In the genomic region with DNA sequence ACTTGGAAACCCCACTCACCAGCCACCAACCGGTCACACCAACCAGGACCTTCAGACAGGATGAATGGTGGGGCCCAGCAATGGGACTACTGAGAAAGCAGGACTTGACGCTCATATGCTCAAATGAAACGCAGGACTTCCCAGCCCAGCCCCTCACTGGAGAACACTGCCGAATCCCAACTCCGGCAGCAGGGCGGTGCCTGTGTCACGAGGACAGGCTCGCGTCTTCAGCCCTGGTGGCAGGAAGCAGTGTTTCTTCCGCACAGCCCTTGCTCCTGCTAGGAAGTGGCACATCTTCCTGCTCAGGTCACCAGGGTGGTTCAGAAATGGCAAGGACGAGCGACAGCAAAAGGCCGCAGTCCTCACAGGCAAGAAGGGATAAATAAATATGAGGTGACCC, we compare ENCODE assay signal across 3 cellular contexts.
TF ChIP-seq lines count a peak whose summit lies in the region.

No MANE protein-coding gene starts in this region.

TF ChIP-seq in GM23338, 12 proteins besides CTCF, POLR2A, EP300 and RAD21 (continues in another document):
- TF ChIP-seq ZNF114 (CRISPR knock-in tag; IDR thresholded peaks at IDR 0.05): no peak
- TF ChIP-seq, protein P1, sequence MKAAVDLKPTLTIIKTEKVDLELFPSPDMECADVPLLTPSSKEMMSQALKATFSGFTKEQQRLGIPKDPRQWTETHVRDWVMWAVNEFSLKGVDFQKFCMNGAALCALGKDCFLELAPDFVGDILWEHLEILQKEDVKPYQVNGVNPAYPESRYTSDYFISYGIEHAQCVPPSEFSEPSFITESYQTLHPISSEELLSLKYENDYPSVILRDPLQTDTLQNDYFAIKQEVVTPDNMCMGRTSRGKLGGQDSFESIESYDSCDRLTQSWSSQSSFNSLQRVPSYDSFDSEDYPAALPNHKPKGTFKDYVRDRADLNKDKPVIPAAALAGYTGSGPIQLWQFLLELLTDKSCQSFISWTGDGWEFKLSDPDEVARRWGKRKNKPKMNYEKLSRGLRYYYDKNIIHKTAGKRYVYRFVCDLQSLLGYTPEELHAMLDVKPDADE (IDR thresholded peaks at IDR 0.05): no peak
- no peak for TF ChIP-seq POLR2AphosphoS5 (IDR thresholded peaks at IDR 0.05; ENCODE audit: low read depth)

TF ChIP-seq in K562, 482 proteins besides CTCF, POLR2A, EP300 and RAD21:
- TF ChIP-seq ETS2 (tag; IDR thresholded peaks at IDR 0.05; ENCODE audit: borderline replicate concordance, poor library complexity, severe bottlenecking) (no peak), PHTF2 (CRISPR knock-in tag; IDR thresholded peaks at IDR 0.05) (no peak), ZFX (CRISPR knock-in tag; IDR thresholded peaks at IDR 0.05) (no peak), POLR2G (IDR thresholded peaks at IDR 0.05; ENCODE audit: low read depth, low read length) (peak; percentile 51; the same call in 1 of the 2 replicates), CTBP1 (IDR thresholded peaks at IDR 0.05; ENCODE audit: borderline replicate concordance) (no peak), HOXB6 (CRISPR knock-in tag; IDR thresholded peaks at IDR 0.05; ENCODE audit: borderline replicate concordance) (no peak)
- TF ChIP-seq, protein P2, sequence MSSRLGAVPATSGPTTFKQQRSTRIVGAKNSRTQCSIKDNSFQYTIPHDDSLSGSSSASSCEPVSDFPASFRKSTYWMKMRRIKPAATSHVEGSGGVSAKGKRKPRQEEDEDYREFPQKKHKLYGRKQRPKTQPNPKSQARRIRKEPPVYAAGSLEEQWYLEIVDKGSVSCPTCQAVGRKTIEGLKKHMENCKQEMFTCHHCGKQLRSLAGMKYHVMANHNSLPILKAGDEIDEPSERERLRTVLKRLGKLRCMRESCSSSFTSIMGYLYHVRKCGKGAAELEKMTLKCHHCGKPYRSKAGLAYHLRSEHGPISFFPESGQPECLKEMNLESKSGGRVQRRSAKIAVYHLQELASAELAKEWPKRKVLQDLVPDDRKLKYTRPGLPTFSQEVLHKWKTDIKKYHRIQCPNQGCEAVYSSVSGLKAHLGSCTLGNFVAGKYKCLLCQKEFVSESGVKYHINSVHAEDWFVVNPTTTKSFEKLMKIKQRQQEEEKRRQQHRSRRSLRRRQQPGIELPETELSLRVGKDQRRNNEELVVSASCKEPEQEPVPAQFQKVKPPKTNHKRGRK (tag; IDR thresholded peaks at IDR 0.05): no peak
- TF ChIP-seq, protein P3, sequence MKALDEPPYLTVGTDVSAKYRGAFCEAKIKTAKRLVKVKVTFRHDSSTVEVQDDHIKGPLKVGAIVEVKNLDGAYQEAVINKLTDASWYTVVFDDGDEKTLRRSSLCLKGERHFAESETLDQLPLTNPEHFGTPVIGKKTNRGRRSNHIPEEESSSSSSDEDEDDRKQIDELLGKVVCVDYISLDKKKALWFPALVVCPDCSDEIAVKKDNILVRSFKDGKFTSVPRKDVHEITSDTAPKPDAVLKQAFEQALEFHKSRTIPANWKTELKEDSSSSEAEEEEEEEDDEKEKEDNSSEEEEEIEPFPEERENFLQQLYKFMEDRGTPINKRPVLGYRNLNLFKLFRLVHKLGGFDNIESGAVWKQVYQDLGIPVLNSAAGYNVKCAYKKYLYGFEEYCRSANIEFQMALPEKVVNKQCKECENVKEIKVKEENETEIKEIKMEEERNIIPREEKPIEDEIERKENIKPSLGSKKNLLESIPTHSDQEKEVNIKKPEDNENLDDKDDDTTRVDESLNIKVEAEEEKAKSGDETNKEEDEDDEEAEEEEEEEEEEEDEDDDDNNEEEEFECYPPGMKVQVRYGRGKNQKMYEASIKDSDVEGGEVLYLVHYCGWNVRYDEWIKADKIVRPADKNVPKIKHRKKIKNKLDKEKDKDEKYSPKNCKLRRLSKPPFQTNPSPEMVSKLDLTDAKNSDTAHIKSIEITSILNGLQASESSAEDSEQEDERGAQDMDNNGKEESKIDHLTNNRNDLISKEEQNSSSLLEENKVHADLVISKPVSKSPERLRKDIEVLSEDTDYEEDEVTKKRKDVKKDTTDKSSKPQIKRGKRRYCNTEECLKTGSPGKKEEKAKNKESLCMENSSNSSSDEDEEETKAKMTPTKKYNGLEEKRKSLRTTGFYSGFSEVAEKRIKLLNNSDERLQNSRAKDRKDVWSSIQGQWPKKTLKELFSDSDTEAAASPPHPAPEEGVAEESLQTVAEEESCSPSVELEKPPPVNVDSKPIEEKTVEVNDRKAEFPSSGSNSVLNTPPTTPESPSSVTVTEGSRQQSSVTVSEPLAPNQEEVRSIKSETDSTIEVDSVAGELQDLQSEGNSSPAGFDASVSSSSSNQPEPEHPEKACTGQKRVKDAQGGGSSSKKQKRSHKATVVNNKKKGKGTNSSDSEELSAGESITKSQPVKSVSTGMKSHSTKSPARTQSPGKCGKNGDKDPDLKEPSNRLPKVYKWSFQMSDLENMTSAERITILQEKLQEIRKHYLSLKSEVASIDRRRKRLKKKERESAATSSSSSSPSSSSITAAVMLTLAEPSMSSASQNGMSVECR (CRISPR knock-in tag; IDR thresholded peaks at IDR 0.05): no peak
TF ChIP-seq in K562: peak in this region for 1.

TF ChIP-seq in HepG2, 621 proteins besides CTCF, POLR2A, EP300 and RAD21:
- no peak for TF ChIP-seq ZNF337 (CRISPR knock-in tag; IDR thresholded peaks at IDR 0.05; ENCODE audit: borderline replicate concordance, low read depth)
- peak; percentile 23 for TF ChIP-seq AGO2 (optimal IDR thresholded peaks at IDR 0.05; ENCODE audit: low read depth, low read length)
